In genomic region chr3:22089284-22089683, GRCh38 we compare ENCODE assay signal across 8 cellular contexts.
DNase-seq lines count a peak whose midpoint lies in the region; ATAC-seq and TF ChIP-seq lines count a peak whose summit lies in the region.

No MANE protein-coding gene starts in this region.

- CTCF ChIA-PET in MCF 10A (lab: Yijun Ruan, JAX), result interaction anchor here (0.7 to 3.5 kb wide), 14 partner anchors 9 to 337 kb away, joined by 3 to 33 read pairs (median 5); no protein-coding TSS in a partner anchor

- no peaks in the 10 kb centered on the region for H3K27me3 Mint-ChIP-seq in MCF 10A (ENCODE audit: insufficient read depth, unreplicated experiment)
- no peaks in the 10 kb centered on the region for H3K27me3 Mint-ChIP-seq in nephron (ENCODE audit: low read depth)

- no peaks in the 10 kb centered on the region for H3K9me3 Mint-ChIP-seq in MCF 10A (ENCODE audit: unreplicated experiment)
- no peaks in the 10 kb centered on the region for H3K9me3 Mint-ChIP-seq in nephron

- intact Hi-C loops in MCF 10A (cut with micrococcal nuclease), result loop anchor here (1.0 kb wide), 1 partner anchor 28 kb away; no protein-coding TSS in a partner anchor

- H3K27ac Mint-ChIP-seq in MCF 10A (ENCODE audit: low read depth, unreplicated experiment) (no peak overlapping the region), nephron (no peak overlapping the region)

- POLR2A ChIA-PET in MCF 10A (lab: Yijun Ruan, JAX), result interaction anchor here (0.5 kb wide), 1 partner anchor 187 kb away, joined by 3 read pairs; no protein-coding TSS in a partner anchor

- H3K4me3 Mint-ChIP-seq in MCF 10A (ENCODE audit: unreplicated experiment) (no peak overlapping the region), nephron (no peak overlapping the region)

- ATAC-seq in GM18505 (IDR thresholded peaks at IDR 0.05; ENCODE audit: unreplicated experiment), result peak; percentile 87
- ATAC-seq in HG02763 (IDR thresholded peaks at IDR 0.05; ENCODE audit: unreplicated experiment), result peak; percentile 88

- TF ChIP-seq CTCF in AG09309 (IDR thresholded peaks at IDR 0.05; ENCODE audit: control insufficient read depth, insufficient read depth, low read depth, low read length, missing control alignments), result peak; percentile 42
- peak; percentile 60 for TF ChIP-seq CTCF in MCF 10A (IDR thresholded peaks at IDR 0.05; ENCODE audit: unreplicated experiment)
- peak in 2 of 3 experiments; percentile 48 to 64 for TF ChIP-seq CTCF in nephron (IDR thresholded peaks at IDR 0.05; ENCODE audit: unreplicated experiment in 3 of 3)

- DNase-seq in AG09309 (ENCODE audit: low read depth), result no peak
- peak; percentile 4 for DNase-seq in NCI-H128 (lab: John Stamatoyannopoulos, UW; ENCODE audit: unreplicated experiment)
- DNase-seq in MCF 10A (ENCODE audit: unreplicated experiment), result peak; percentile 63
- no peak for DNase-seq in activated CD8-positive, alpha-beta memory T cell treated with anti-CD3 and anti-CD28 coated beads for 24 hours
- DNase-seq in activated CD4-positive, alpha-beta T cell treated with anti-CD3 and anti-CD28 coated beads, Interleukin-2, amount 50 U/mL, for 48 hours, result no peak

- TF ChIP-seq POLR2A in GM18505 (IDR thresholded peaks at IDR 0.05; ENCODE audit: borderline replicate concordance, extremely low read depth, insufficient read depth, insufficient read length), result no peak

- no TSS peak for BruUV-seq in MCF 10A (replicated peaks; lab: Mats Ljungman, UMichigan)

- H3K4me1 Mint-ChIP-seq in MCF 10A (ENCODE audit: insufficient read depth, unreplicated experiment), result no peaks in the 10 kb centered on the region
- no peaks in the 10 kb centered on the region for H3K4me1 Mint-ChIP-seq in nephron

- H3K36me3 Mint-ChIP-seq in MCF 10A (ENCODE audit: insufficient read depth, unreplicated experiment) (no peaks in the 10 kb centered on the region), nephron (ENCODE audit: low read depth) (no peaks in the 10 kb centered on the region)

- H3K4me3 ChIP-seq in AG09309 (ENCODE audit: control insufficient read depth, low read depth, low read length), result no peak overlapping the region

Comparison
In these comparisons a context has a peak if more than half of its experiments do, and no peak if none do; other contexts are left out.
1. DNase-seq: peak in NCI-H128 (single experiment) and MCF 10A (single experiment); none in AG09309 (single experiment), activated CD8-positive, alpha-beta memory T cell treated with anti-CD3 and anti-CD28 coated beads for 24 hours (single experiment) and activated CD4-positive, alpha-beta T cell treated with anti-CD3 and anti-CD28 coated beads, Interleukin-2, amount 50 U/mL, for 48 hours (0 of 2).
2. Peak in every context shown above with its lines, with median percentiles within 50 percentile points of each other: CTCF ChIP-seq.